In genomic region chr15:64096486-64097431, GRCh38 we compare ENCODE assay signal across 1 cellular context.
A peak's percentile ranks its signal among the peaks of the same experiment; 100 is the strongest.
TF ChIP-seq lines count a peak whose summit lies in the region.

No MANE protein-coding gene starts in this region.

TF ChIP-seq in HepG2, 621 proteins besides CTCF, POLR2A, EP300 and RAD21:
- TF ChIP-seq TGIF2 (CRISPR knock-in tag; IDR thresholded peaks at IDR 0.05) = 0 out of 2 replicates have a peak, but pooled peaks have one; percentile 48
- no peak for TF ChIP-seq ATF5 (CRISPR knock-in tag; IDR thresholded peaks at IDR 0.05; ENCODE audit: low read depth)
- peak; percentile 2; the same call in 1 of the 2 replicates for TF ChIP-seq BCL3 (CRISPR knock-in tag; IDR thresholded peaks at IDR 0.05)
- no peak for TF ChIP-seq GMEB2 (CRISPR knock-in tag; IDR thresholded peaks at IDR 0.05; ENCODE audit: low read depth)
- TF ChIP-seq ZNF33B (CRISPR knock-in tag; IDR thresholded peaks at IDR 0.05) = 0 out of 2 replicates have a peak, but pooled peaks have one; percentile 6
- peak; percentile 9; the same call in 1 of the 2 replicates for TF ChIP-seq SMC3 (IDR thresholded peaks at IDR 0.05; ENCODE audit: low read length)
- TF ChIP-seq DRAP1 (CRISPR knock-in tag; IDR thresholded peaks at IDR 0.05) = no peak
- no peak for TF ChIP-seq ZNF740 (CRISPR knock-in tag; IDR thresholded peaks at IDR 0.05)
- 0 out of 2 replicates have a peak, but pooled peaks have one; percentile 48 for TF ChIP-seq KMT2B (CRISPR knock-in tag; IDR thresholded peaks at IDR 0.05)
- TF ChIP-seq KLF12 (CRISPR knock-in tag; IDR thresholded peaks at IDR 0.05; ENCODE audit: borderline replicate concordance) = no peak
- TF ChIP-seq ZNF44 (CRISPR knock-in tag; IDR thresholded peaks at IDR 0.05) = 0 out of 2 replicates have a peak, but pooled peaks have one; percentile 38
- 0 out of 2 replicates have a peak, but pooled peaks have one; percentile 8 for TF ChIP-seq SIN3A (IDR thresholded peaks at IDR 0.05; ENCODE audit: borderline replicate concordance, low read depth, low read length)
- peak; percentile 25; the same call in 1 of the 2 replicates for TF ChIP-seq SAP130 (CRISPR knock-in tag; IDR thresholded peaks at IDR 0.05; ENCODE audit: low read depth)
- no peak for TF ChIP-seq MEIS2 (CRISPR knock-in tag; IDR thresholded peaks at IDR 0.05)
- TF ChIP-seq NFE2 (CRISPR knock-in tag; IDR thresholded peaks at IDR 0.05) = no peak
